1 cellular context compared by ENCODE assay signal in the genomic region with DNA sequence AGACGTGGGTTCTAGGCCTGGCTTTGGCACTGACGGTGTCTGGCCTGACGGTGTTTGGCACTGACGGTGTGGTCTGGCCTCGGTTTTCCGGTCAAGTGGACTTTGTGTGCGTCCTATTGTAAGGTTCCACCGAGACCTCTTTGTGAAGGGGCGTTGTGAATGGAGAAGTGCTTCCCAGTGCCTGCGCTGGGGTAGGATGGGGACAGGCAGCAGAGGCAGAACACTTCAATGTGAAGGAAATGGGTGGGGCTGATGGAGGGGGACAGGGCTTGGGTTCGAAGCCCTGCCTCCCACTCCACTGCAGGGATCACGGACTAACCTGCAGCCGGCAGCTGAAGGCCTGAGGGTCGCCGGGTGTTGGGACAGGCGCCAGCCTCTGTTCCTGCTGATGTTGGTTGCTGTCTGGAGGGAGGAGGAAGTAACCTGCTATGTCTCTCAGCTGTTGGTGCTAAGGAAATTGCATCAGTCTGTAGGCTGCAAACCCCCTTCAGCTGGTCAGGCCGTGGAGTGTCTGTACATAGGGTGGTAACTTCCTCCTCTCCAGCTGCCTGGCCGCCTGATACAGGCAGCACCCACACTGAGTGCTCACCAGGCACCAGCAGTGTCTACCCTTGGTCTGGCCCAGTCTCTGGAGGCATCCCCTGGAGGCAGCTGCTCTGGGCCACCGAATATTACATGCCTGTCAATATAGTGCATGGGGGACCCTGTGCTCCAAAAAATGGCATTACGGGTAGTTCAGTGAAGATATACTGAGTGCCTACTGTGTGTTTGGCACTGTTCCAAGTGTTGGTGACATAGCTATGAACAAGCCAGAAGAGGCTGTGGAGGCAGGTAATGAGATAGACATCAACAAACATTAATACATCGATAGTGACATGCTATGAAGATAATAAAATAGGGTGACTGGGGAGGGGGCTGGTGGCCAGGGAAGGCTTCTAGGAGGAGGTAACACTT.
TF ChIP-seq lines count a peak whose summit lies in the region.

No MANE protein-coding gene starts in this region.

TF ChIP-seq in GM12878, 131 proteins besides CTCF, POLR2A, EP300 and RAD21 (continued from another document):
- TF ChIP-seq, protein P1, sequence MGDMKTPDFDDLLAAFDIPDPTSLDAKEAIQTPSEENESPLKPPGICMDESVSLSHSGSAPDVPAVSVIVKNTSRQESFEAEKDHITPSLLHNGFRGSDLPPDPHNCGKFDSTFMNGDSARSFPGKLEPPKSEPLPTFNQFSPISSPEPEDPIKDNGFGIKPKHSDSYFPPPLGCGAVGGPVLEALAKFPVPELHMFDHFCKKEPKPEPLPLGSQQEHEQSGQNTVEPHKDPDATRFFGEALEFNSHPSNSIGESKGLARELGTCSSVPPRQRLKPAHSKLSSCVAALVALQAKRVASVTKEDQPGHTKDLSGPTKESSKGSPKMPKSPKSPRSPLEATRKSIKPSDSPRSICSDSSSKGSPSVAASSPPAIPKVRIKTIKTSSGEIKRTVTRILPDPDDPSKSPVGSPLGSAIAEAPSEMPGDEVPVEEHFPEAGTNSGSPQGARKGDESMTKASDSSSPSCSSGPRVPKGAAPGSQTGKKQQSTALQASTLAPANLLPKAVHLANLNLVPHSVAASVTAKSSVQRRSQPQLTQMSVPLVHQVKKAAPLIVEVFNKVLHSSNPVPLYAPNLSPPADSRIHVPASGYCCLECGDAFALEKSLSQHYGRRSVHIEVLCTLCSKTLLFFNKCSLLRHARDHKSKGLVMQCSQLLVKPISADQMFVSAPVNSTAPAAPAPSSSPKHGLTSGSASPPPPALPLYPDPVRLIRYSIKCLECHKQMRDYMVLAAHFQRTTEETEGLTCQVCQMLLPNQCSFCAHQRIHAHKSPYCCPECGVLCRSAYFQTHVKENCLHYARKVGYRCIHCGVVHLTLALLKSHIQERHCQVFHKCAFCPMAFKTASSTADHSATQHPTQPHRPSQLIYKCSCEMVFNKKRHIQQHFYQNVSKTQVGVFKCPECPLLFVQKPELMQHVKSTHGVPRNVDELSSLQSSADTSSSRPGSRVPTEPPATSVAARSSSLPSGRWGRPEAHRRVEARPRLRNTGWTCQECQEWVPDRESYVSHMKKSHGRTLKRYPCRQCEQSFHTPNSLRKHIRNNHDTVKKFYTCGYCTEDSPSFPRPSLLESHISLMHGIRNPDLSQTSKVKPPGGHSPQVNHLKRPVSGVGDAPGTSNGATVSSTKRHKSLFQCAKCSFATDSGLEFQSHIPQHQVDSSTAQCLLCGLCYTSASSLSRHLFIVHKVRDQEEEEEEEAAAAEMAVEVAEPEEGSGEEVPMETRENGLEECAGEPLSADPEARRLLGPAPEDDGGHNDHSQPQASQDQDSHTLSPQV (IDR thresholded peaks at IDR 0.05): no peak
- TF ChIP-seq JUNB (IDR thresholded peaks at IDR 0.05) (no peak), TCF12 (IDR thresholded peaks at IDR 0.05; ENCODE audit: low read depth, low read length) (peak; percentile 59; the same call in 1 of the 2 replicates), SREBF1 (IDR thresholded peaks at IDR 0.05; ENCODE audit: low read length) (no peak), IRF4 (IDR thresholded peaks at IDR 0.05; ENCODE audit: low read depth, low read length) (0 out of 2 replicates have a peak, but pooled peaks have one; percentile 7), ZBED1 (IDR thresholded peaks at IDR 0.05; ENCODE audit: borderline replicate concordance) (no peak), CHD1 (IDR thresholded peaks at IDR 0.05; ENCODE audit: low read depth, low read length) (no peak), CBFB (IDR thresholded peaks at IDR 0.05; ENCODE audit: low read depth) (no peak), SPI1 (IDR thresholded peaks at IDR 0.05; ENCODE audit: borderline replicate concordance, insufficient read depth, low read depth, low read length) (no peak), MEF2A (IDR thresholded peaks at IDR 0.05; ENCODE audit: insufficient read depth, low read depth, low read length) (no peak), SIN3A (IDR thresholded peaks at IDR 0.05; ENCODE audit: low read depth, low read length) (no peak), TAF1 (IDR thresholded peaks at IDR 0.05; ENCODE audit: borderline replicate concordance, low read depth, low read length) (no peak), CHD4 (IDR thresholded peaks at IDR 0.05) (no peak), DPF2 (IDR thresholded peaks at IDR 0.05) (no peak), YY1 (IDR thresholded peaks at IDR 0.05; ENCODE audit: low read depth, low read length) (0 out of 2 replicates have a peak, but pooled peaks have one; percentile 5), ZNF384 (IDR thresholded peaks at IDR 0.05; ENCODE audit: borderline replicate concordance, low read depth, low read length) (no peak), CEBPB (IDR thresholded peaks at IDR 0.05; ENCODE audit: borderline replicate concordance in 1 of 2, low read depth in 2 of 2, low read length in 2 of 2) (peak in 1 of 2 experiments; percentile 54; a peak in 1 of 4 replicates), CHD2 (IDR thresholded peaks at IDR 0.05; ENCODE audit: borderline replicate concordance, low read depth, low read length) (no peak), SMAD1 (IDR thresholded peaks at IDR 0.05; ENCODE audit: low read depth, partially characterized antibody) (no peak), WRNIP1 (IDR thresholded peaks at IDR 0.05; ENCODE audit: borderline replicate concordance, low read depth, low read length) (no peak), KDM1A (IDR thresholded peaks at IDR 0.05; ENCODE audit: borderline replicate concordance) (no peak), SRF (IDR thresholded peaks at IDR 0.05; ENCODE audit: low read depth in 2 of 2, low read length in 2 of 2) (no peak), BCL11A (IDR thresholded peaks at IDR 0.05; ENCODE audit: low read depth, low read length) (no peak), NBN (IDR thresholded peaks at IDR 0.05) (no peak), NFIC (IDR thresholded peaks at IDR 0.05; ENCODE audit: low read depth, low read length) (no peak), ZNF207 (IDR thresholded peaks at IDR 0.05; ENCODE audit: borderline replicate concordance) (no peak)
- TF ChIP-seq, protein P2, sequence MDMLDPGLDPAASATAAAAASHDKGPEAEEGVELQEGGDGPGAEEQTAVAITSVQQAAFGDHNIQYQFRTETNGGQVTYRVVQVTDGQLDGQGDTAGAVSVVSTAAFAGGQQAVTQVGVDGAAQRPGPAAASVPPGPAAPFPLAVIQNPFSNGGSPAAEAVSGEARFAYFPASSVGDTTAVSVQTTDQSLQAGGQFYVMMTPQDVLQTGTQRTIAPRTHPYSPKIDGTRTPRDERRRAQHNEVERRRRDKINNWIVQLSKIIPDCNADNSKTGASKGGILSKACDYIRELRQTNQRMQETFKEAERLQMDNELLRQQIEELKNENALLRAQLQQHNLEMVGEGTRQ (IDR thresholded peaks at IDR 0.05; ENCODE audit: borderline replicate concordance, low read depth, low read length): no peak
- TF ChIP-seq, protein P3, sequence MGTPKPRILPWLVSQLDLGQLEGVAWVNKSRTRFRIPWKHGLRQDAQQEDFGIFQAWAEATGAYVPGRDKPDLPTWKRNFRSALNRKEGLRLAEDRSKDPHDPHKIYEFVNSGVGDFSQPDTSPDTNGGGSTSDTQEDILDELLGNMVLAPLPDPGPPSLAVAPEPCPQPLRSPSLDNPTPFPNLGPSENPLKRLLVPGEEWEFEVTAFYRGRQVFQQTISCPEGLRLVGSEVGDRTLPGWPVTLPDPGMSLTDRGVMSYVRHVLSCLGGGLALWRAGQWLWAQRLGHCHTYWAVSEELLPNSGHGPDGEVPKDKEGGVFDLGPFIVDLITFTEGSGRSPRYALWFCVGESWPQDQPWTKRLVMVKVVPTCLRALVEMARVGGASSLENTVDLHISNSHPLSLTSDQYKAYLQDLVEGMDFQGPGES (IDR thresholded peaks at IDR 0.05): no peak
- TF ChIP-seq, protein P4, sequence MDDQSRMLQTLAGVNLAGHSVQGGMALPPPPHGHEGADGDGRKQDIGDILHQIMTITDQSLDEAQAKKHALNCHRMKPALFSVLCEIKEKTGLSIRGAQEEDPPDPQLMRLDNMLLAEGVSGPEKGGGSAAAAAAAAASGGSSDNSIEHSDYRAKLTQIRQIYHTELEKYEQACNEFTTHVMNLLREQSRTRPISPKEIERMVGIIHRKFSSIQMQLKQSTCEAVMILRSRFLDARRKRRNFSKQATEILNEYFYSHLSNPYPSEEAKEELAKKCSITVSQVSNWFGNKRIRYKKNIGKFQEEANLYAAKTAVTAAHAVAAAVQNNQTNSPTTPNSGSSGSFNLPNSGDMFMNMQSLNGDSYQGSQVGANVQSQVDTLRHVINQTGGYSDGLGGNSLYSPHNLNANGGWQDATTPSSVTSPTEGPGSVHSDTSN (IDR thresholded peaks at IDR 0.05; ENCODE audit: insufficient replicate concordance, low read depth, low read length): no peak
- TF ChIP-seq, protein P5, sequence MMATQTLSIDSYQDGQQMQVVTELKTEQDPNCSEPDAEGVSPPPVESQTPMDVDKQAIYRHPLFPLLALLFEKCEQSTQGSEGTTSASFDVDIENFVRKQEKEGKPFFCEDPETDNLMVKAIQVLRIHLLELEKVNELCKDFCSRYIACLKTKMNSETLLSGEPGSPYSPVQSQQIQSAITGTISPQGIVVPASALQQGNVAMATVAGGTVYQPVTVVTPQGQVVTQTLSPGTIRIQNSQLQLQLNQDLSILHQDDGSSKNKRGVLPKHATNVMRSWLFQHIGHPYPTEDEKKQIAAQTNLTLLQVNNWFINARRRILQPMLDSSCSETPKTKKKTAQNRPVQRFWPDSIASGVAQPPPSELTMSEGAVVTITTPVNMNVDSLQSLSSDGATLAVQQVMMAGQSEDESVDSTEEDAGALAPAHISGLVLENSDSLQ (IDR thresholded peaks at IDR 0.05): no peak
- TF ChIP-seq, protein P6, sequence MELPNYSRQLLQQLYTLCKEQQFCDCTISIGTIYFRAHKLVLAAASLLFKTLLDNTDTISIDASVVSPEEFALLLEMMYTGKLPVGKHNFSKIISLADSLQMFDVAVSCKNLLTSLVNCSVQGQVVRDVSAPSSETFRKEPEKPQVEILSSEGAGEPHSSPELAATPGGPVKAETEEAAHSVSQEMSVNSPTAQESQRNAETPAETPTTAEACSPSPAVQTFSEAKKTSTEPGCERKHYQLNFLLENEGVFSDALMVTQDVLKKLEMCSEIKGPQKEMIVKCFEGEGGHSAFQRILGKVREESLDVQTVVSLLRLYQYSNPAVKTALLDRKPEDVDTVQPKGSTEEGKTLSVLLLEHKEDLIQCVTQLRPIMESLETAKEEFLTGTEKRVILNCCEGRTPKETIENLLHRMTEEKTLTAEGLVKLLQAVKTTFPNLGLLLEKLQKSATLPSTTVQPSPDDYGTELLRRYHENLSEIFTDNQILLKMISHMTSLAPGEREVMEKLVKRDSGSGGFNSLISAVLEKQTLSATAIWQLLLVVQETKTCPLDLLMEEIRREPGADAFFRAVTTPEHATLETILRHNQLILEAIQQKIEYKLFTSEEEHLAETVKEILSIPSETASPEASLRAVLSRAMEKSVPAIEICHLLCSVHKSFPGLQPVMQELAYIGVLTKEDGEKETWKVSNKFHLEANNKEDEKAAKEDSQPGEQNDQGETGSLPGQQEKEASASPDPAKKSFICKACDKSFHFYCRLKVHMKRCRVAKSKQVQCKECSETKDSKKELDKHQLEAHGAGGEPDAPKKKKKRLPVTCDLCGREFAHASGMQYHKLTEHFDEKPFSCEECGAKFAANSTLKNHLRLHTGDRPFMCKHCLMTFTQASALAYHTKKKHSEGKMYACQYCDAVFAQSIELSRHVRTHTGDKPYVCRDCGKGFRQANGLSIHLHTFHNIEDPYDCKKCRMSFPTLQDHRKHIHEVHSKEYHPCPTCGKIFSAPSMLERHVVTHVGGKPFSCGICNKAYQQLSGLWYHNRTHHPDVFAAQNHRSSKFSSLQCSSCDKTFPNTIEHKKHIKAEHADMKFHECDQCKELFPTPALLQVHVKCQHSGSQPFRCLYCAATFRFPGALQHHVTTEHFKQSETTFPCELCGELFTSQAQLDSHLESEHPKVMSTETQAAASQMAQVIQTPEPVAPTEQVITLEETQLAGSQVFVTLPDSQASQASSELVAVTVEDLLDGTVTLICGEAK (IDR thresholded peaks at IDR 0.05; ENCODE audit: borderline replicate concordance): no peak
